ENCODE assay signal across 21 cellular contexts in genomic region chr10:130380056-130380455, GRCh38.
"Had no signal": no experiment of that assay in that cellular context is flagged by ENCODE, and none has a peak within 500 bp of the region (broad histone marks: within the 10 kb centered on the region; RNA-seq: fewer than 3 reads in every experiment).

No MANE protein-coding gene starts in this region.

- H3K27me3 Mint-ChIP-seq: dendritic cell treated with granulocyte-macrophage colony-stimulating factor and Interleukin-4, amounts not matched to agents 40 ng/mL and 50 ng/mL, for 4 days had no signal

- H3K27ac Mint-ChIP-seq: dendritic cell treated with granulocyte-macrophage colony-stimulating factor and Interleukin-4, amounts not matched to agents 40 ng/mL and 50 ng/mL, for 4 days; immature natural killer cell; naive thymus-derived CD4-positive, alpha-beta T cell had no signal

- H3K27me3 ChIP-seq: colonic mucosa, foreskin keratinocyte, hepatocyte had no signal

- H3K27ac ChIP-seq: colonic mucosa, esophagus muscularis mucosa, foreskin keratinocyte, gastroesophageal sphincter, heart left ventricle, hepatocyte, left lung, lower lobe of right lung had no signal

- ATAC-seq: effector memory CD8-positive, alpha-beta T cell; foreskin keratinocyte; gastroesophageal sphincter; heart left ventricle; left lung; left ventricle myocardium superior; lower lobe of right lung; naive thymus-derived CD4-positive, alpha-beta T cell had no signal

- DNase-seq: colonic mucosa; cortex of kidney; effector CD8-positive, alpha-beta T cell; effector memory CD8-positive, alpha-beta T cell; foreskin keratinocyte; heart left ventricle; hypothalamus; immature natural killer cell; islet precursor cell; kidney; kidney glomerular epithelial cell; left lung; left ventricle myocardium superior; lower lobe of right lung; mesenchymal stem cell; midbrain; naive thymus-derived CD4-positive, alpha-beta T cell had no signal

- H3K4me3 Mint-ChIP-seq: dendritic cell treated with granulocyte-macrophage colony-stimulating factor and Interleukin-4, amounts not matched to agents 40 ng/mL and 50 ng/mL, for 4 days; effector memory CD8-positive, alpha-beta T cell; immature natural killer cell; naive thymus-derived CD4-positive, alpha-beta T cell had no signal

- H3K4me1 Mint-ChIP-seq: immature natural killer cell had no signal

- H3K9me3 ChIP-seq: colonic mucosa, lower lobe of right lung had no signal
